Comparison of ENCODE assay signal across 4 cellular contexts in genomic region chr7:127541548-127541947, GRCh38.
TF ChIP-seq lines count a peak whose summit lies in the region.

No MANE protein-coding gene starts in this region.

TF ChIP-seq in SK-N-SH, 30 proteins besides CTCF, POLR2A, EP300 and RAD21 (continues in another document):
- TF ChIP-seq RFX5 (IDR thresholded peaks at IDR 0.05; ENCODE audit: low read length), result no peak
- no peak for TF ChIP-seq MXI1 (IDR thresholded peaks at IDR 0.05; ENCODE audit: low read depth, low read length)
- no peak for TF ChIP-seq IRF3 (IDR thresholded peaks at IDR 0.05; ENCODE audit: low read depth, low read length)
- TF ChIP-seq EZH2phosphoT487 (IDR thresholded peaks at IDR 0.05; ENCODE audit: borderline replicate concordance, low read depth), result no peak
- TF ChIP-seq RXRA (IDR thresholded peaks at IDR 0.05; ENCODE audit: borderline replicate concordance, low read depth), result no peak
- TF ChIP-seq SIN3A (IDR thresholded peaks at IDR 0.05; ENCODE audit: borderline replicate concordance, low read depth, low read length), result no peak
- no peak for TF ChIP-seq ELF1 (IDR thresholded peaks at IDR 0.05)
- no peak for TF ChIP-seq MAX (IDR thresholded peaks at IDR 0.05; ENCODE audit: low read depth)
- no peak for TF ChIP-seq SMC3 (IDR thresholded peaks at IDR 0.05; ENCODE audit: low read depth, low read length)
- 0 out of 2 replicates have a peak, but pooled peaks have one; percentile 6 for TF ChIP-seq PBX3 (IDR thresholded peaks at IDR 0.05)
- no peak for TF ChIP-seq NFIC (IDR thresholded peaks at IDR 0.05; ENCODE audit: borderline replicate concordance)
- no peak for TF ChIP-seq POLR2AphosphoS5 (IDR thresholded peaks at IDR 0.05; ENCODE audit: low read depth, low read length)
- TF ChIP-seq CHD2 (IDR thresholded peaks at IDR 0.05; ENCODE audit: low read length, partially characterized antibody), result no peak
- TF ChIP-seq GABPA (IDR thresholded peaks at IDR 0.05; ENCODE audit: low read depth), result no peak
- TF ChIP-seq JUND (IDR thresholded peaks at IDR 0.05), result no peak

TF ChIP-seq in SK-N-SH treated with all-trans-retinoic acid at 6 μM for 48 hours, 23 proteins besides CTCF, POLR2A, EP300 and RAD21:
- TF ChIP-seq TCF4 (CRISPR knock-in tag; IDR thresholded peaks at IDR 0.05; ENCODE audit: borderline replicate concordance), result no peak
- no peak for TF ChIP-seq ESRRG (CRISPR knock-in tag; IDR thresholded peaks at IDR 0.05)
- TF ChIP-seq ZNF70 (CRISPR knock-in tag; IDR thresholded peaks at IDR 0.05), result no peak
- no peak for TF ChIP-seq TOX (CRISPR knock-in tag; IDR thresholded peaks at IDR 0.05; ENCODE audit: borderline replicate concordance)
TF ChIP-seq in SK-N-SH treated with all-trans-retinoic acid at 6 μM for 48 hours: peak in this region for 0.

TF ChIP-seq in Ishikawa, 13 proteins besides CTCF, POLR2A, EP300 and RAD21:
- TF ChIP-seq YY1 (IDR thresholded peaks at IDR 0.05; ENCODE audit: low read depth) (no peak), ZBTB7A (IDR thresholded peaks at IDR 0.05; ENCODE audit: low read depth) (no peak), USF1 (IDR thresholded peaks at IDR 0.05) (peak; percentile 33; the same call in 1 of the 2 replicates)

TF ChIP-seq in K562, 482 proteins besides CTCF, POLR2A, EP300 and RAD21:
- TF ChIP-seq ZNF175 (CRISPR knock-in tag; IDR thresholded peaks at IDR 0.05; ENCODE audit: low read depth) (no peak), ATF4 (CRISPR knock-in tag; IDR thresholded peaks at IDR 0.05) (no peak), BMI1 (IDR thresholded peaks at IDR 0.05; ENCODE audit: low read length) (no peak), TEAD2 (tag; IDR thresholded peaks at IDR 0.05) (no peak), CREM (IDR thresholded peaks at IDR 0.05; ENCODE audit: low read depth) (no peak), DDX20 (tag; IDR thresholded peaks at IDR 0.05; ENCODE audit: low read depth) (no peak), NR3C1 (CRISPR knock-in tag; IDR thresholded peaks at IDR 0.05) (no peak), ZMIZ1 (IDR thresholded peaks at IDR 0.05; ENCODE audit: low read depth in 2 of 2, low read length in 2 of 2) (no peak), GATA2 (CRISPR knock-in tag; IDR thresholded peaks at IDR 0.05) (no peak), TFE3 (CRISPR knock-in tag; IDR thresholded peaks at IDR 0.05) (peak; percentile 44), USF2 (CRISPR knock-in tag; IDR thresholded peaks at IDR 0.05) (0 out of 2 replicates have a peak, but pooled peaks have one; percentile 32), RBM25 (IDR thresholded peaks at IDR 0.05; ENCODE audit: low read depth, low read length, severe bottlenecking) (no peak), PBX2 (CRISPR knock-in tag; IDR thresholded peaks at IDR 0.05; ENCODE audit: low read depth) (no peak), PBX2 (tag; conservative IDR thresholded peaks at IDR 0.05; ENCODE audit: low read depth) (no peak), ZNF77 (CRISPR knock-in tag; IDR thresholded peaks at IDR 0.05) (no peak)
